Comparison of ENCODE assay signal across 1 cellular context in genomic region chr19:39479916-39480315, GRCh38.
TF ChIP-seq lines count a peak whose summit lies in the region.

No MANE protein-coding gene starts in this region.

TF ChIP-seq in GM12878, 131 proteins besides CTCF, POLR2A, EP300 and RAD21:
- TF ChIP-seq NRF1 (conservative IDR thresholded peaks at IDR 0.05; ENCODE audit: low read depth, low read length) = no peak
- TF ChIP-seq, protein P1, sequence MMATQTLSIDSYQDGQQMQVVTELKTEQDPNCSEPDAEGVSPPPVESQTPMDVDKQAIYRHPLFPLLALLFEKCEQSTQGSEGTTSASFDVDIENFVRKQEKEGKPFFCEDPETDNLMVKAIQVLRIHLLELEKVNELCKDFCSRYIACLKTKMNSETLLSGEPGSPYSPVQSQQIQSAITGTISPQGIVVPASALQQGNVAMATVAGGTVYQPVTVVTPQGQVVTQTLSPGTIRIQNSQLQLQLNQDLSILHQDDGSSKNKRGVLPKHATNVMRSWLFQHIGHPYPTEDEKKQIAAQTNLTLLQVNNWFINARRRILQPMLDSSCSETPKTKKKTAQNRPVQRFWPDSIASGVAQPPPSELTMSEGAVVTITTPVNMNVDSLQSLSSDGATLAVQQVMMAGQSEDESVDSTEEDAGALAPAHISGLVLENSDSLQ (IDR thresholded peaks at IDR 0.05) = no peak
- no peak for TF ChIP-seq BCL3 (IDR thresholded peaks at IDR 0.05; ENCODE audit: borderline replicate concordance, insufficient read depth, low read depth, low read length, poor library complexity, severe bottlenecking)
- TF ChIP-seq TCF7 (IDR thresholded peaks at IDR 0.05; ENCODE audit: borderline replicate concordance) = no peak
- TF ChIP-seq BACH1 (IDR thresholded peaks at IDR 0.05; ENCODE audit: borderline replicate concordance) = no peak
- no peak for TF ChIP-seq MLLT1 (IDR thresholded peaks at IDR 0.05)
